ENCODE assay signal across 8 cellular contexts in the genomic region with DNA sequence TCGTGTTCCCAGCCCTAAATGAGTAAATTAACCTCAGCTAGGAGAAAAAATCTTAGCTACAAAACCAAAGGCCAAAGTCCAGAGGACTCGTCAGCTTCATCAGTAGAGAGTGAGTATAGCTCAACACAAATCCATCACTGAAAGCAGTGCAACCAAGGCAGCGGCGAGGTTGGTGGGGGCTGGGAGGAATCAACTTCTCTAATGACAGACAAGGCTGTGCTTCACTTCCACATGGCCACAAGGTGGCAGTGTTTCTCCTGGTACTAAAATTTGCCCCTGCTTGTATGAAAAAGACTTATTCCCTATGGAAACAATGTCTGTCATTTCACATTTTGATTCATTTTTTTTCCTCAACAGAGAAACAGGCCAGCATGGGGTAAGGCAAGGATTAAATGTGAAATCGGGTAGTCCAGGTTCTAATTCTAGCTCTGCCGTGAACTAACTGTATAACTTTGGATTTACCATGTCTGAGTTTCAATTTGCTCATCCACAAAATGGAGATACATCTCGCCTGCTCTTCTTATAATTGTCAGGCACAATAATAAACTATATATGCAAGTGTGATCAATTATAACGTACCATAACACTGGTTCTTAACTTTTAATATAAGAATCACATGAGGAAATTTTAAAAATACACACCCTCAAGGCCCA. TPM values are rescaled to one million over a fixed set of nuclear protein-coding genes. Genes with fewer than 3 reads are reported as not detected.
DNase-seq lines count a peak whose midpoint lies in the region; ATAC-seq and TF ChIP-seq lines count a peak whose summit lies in the region.

No MANE protein-coding gene starts in this region.

- DNase-seq in CD8-positive, alpha-beta memory T cell, result peak; percentile 46 to 74 (median 53)
- DNase-seq in HS-27A (ENCODE audit: low read depth) (peak; percentile 27), activated T-cell treated with anti-CD3 and anti-CD28 coated beads for 24 hours (ENCODE audit: low read depth) (peak; percentile 59), esophagus squamous epithelium (lab: John Stamatoyannopoulos, UW) (no peak)
- DNase-seq in naive thymus-derived CD8-positive, alpha-beta T cell, result peak; percentile 31 to 79 (median 58)
- DNase-seq in stimulated activated CD8-positive, alpha-beta memory T cell treated with anti-CD3 and anti-CD28 coated beads, Interleukin-7, amount 100 ng/mL, for 4 hours (ENCODE audit: low read depth in 2 of 2), result peak; percentile 38 to 42

- no peak overlapping the region for H3K27ac ChIP-seq in CD8-positive, alpha-beta memory T cell (ENCODE audit: low read depth, low read length)
- H3K27ac ChIP-seq in OCI-LY1 (ENCODE audit: low read depth, low read length, poor library complexity, severe bottlenecking), result no peak overlapping the region
- H3K27ac ChIP-seq in esophagus squamous epithelium, result peak overlapping the region in 2 of 4 donors; percentile 37 to 76

- H3K79me2 ChIP-seq in OCI-LY1 (ENCODE audit: insufficient read depth, low read length), result no peaks in the 10 kb centered on the region

- no peak for TF ChIP-seq POLR2A in esophagus squamous epithelium (IDR thresholded peaks at IDR 0.05)

- no peaks in the 10 kb centered on the region for H3K36me3 ChIP-seq in CD8-positive, alpha-beta memory T cell (ENCODE audit: insufficient read depth, low read length)
- no peaks in the 10 kb centered on the region for H3K36me3 ChIP-seq in OCI-LY1 (ENCODE audit: insufficient read depth, low read length)
- peaks cover 0 to 5% (median 0%) of the 10 kb centered on the region in 3 donors for H3K36me3 ChIP-seq in esophagus squamous epithelium

- no peaks in the 10 kb centered on the region for H3K9me2 ChIP-seq in OCI-LY1 (ENCODE audit: low read depth, low read length)

- no peaks in the 10 kb centered on the region for H3K9me3 Mint-ChIP-seq in CD8-positive, alpha-beta memory T cell
- H3K9me3 Mint-ChIP-seq in naive thymus-derived CD8-positive, alpha-beta T cell, result no peaks in the 10 kb centered on the region

- POLR2A ChIA-PET in CD8-positive, alpha-beta memory T cell (lab: Charles Lee), result no interaction called here
- POLR2A ChIA-PET in naive thymus-derived CD8-positive, alpha-beta T cell (lab: Charles Lee), result interaction anchor here (0.6 to 0.7 kb wide), 2 partner anchors 19 to 178 kb away, joined by 3 read pairs; no protein-coding TSS in a partner anchor

- H3K9me3 ChIP-seq in CD8-positive, alpha-beta memory T cell (ENCODE audit: low read length), result no peaks in the 10 kb centered on the region
- no peaks in the 10 kb centered on the region for H3K9me3 ChIP-seq in OCI-LY1 (ENCODE audit: low read length)
- H3K9me3 ChIP-seq in esophagus squamous epithelium, result no peaks in the 10 kb centered on the region

- H3K27me3 ChIP-seq in CD8-positive, alpha-beta memory T cell (ENCODE audit: insufficient read depth, low read length, poor library complexity, severe bottlenecking), result no peaks in the 10 kb centered on the region
- no peaks in the 10 kb centered on the region for H3K27me3 ChIP-seq in OCI-LY1 (ENCODE audit: insufficient read depth, low read length)
- no peaks in the 10 kb centered on the region for H3K27me3 ChIP-seq in esophagus squamous epithelium

- peak; percentile 62 to 67 for ATAC-seq in naive thymus-derived CD8-positive, alpha-beta T cell
- ATAC-seq in HG03108 (IDR thresholded peaks at IDR 0.05; ENCODE audit: unreplicated experiment), result no peak

- CTCF ChIA-PET in CD8-positive, alpha-beta memory T cell (lab: Charles Lee), result interaction anchor here (0.7 to 3.6 kb wide), 32 partner anchors 9 to 222 kb away, joined by 3 to 41 read pairs (median 4); a partner anchor contains a TSS

- peaks cover 0 to 15% (median 3%) of the 10 kb centered on the region in 3 donors for H3K36me3 Mint-ChIP-seq in CD8-positive, alpha-beta memory T cell
- no peaks in the 10 kb centered on the region for H3K36me3 Mint-ChIP-seq in naive thymus-derived CD8-positive, alpha-beta T cell

- H3K4me3 ChIP-seq in CD8-positive, alpha-beta memory T cell (ENCODE audit: low read length), result no peak overlapping the region
- no peak overlapping the region for H3K4me3 ChIP-seq in OCI-LY1 (ENCODE audit: low read depth, low read length, poor library complexity, severe bottlenecking)
- no peak overlapping the region for H3K4me3 ChIP-seq in esophagus squamous epithelium

- peaks cover 4 to 12% (median 10%) of the 10 kb centered on the region in 3 donors for H3K4me1 Mint-ChIP-seq in CD8-positive, alpha-beta memory T cell
- peaks cover 0 to 11% (median 1%) of the 10 kb centered on the region in 4 donors for H3K4me1 Mint-ChIP-seq in naive thymus-derived CD8-positive, alpha-beta T cell

- H3K4me3 Mint-ChIP-seq in CD8-positive, alpha-beta memory T cell, result no peak overlapping the region
- H3K4me3 Mint-ChIP-seq in naive thymus-derived CD8-positive, alpha-beta T cell, result no peak overlapping the region

- no peak overlapping the region for H3K9ac ChIP-seq in OCI-LY1 (ENCODE audit: low read length)

- H3K27ac Mint-ChIP-seq in CD8-positive, alpha-beta memory T cell, result peak overlapping the region in 3 of 8 donors; percentile 5 to 73 (median 23)
- no peak overlapping the region for H3K27ac Mint-ChIP-seq in naive thymus-derived CD8-positive, alpha-beta T cell

- H4K20me1 ChIP-seq in OCI-LY1 (ENCODE audit: insufficient read depth, low read length), result no peaks in the 10 kb centered on the region

- H3K4me1 ChIP-seq in CD8-positive, alpha-beta memory T cell (ENCODE audit: insufficient read depth, low read length), result no peaks in the 10 kb centered on the region
- H3K4me1 ChIP-seq in OCI-LY1 (ENCODE audit: insufficient read depth, low read length, severe bottlenecking) (no peaks in the 10 kb centered on the region), esophagus squamous epithelium (peaks cover 0 to 40% (median 22%) of the 10 kb centered on the region in 3 donors)

- H2AFZ ChIP-seq in OCI-LY1 (ENCODE audit: low read length), result no peak overlapping the region

- peak; percentile 62 for TF ChIP-seq CTCF in OCI-LY1 (IDR thresholded peaks at IDR 0.05; ENCODE audit: low read length)
- TF ChIP-seq CTCF in esophagus squamous epithelium (IDR thresholded peaks at IDR 0.05), result peak; percentile 82 to 96 (median 92)

- no peak overlapping the region for H3K4me2 ChIP-seq in OCI-LY1 (ENCODE audit: low read length)

- 26 to 27% methylated on average over 8 of the region's 8 CpGs for WGBS in esophagus squamous epithelium, 2 donors

- H3F3A ChIP-seq in OCI-LY1 (ENCODE audit: insufficient read depth, low read length), result no peaks in the 10 kb centered on the region

- no peaks in the 10 kb centered on the region for H3K27me3 Mint-ChIP-seq in CD8-positive, alpha-beta memory T cell
- no peaks in the 10 kb centered on the region for H3K27me3 Mint-ChIP-seq in naive thymus-derived CD8-positive, alpha-beta T cell

- intact Hi-C loops in esophagus squamous epithelium (cut with DNase I), result loop anchor here (5.0 kb wide), 1 partner anchor 182 kb away; no protein-coding TSS in a partner anchor

RNA-seq across cellular contexts. Expression of a gene that starts 39.3 kb away (rescaled TPM):
- 10 to 100 TPM; 77.9 to 78.5 TPM for total RNA-seq in CD8-positive, alpha-beta memory T cell
- polyA plus RNA-seq in CD8-positive, alpha-beta memory T cell, result 41.6 TPM
- 10 to 100 TPM; 14.9 to 33.6 (median 19.4) TPM for total RNA-seq in esophagus squamous epithelium
- 1 to 10 TPM; 4.2 to 5.6 TPM for total RNA-seq in naive thymus-derived CD8-positive, alpha-beta T cell
- 1 to 10 TPM; 1.2 to 9.0 (median 2.6) TPM for polyA plus RNA-seq in naive thymus-derived CD8-positive, alpha-beta T cell
